ENCODE assay signal across 20 cellular contexts in the genomic region with DNA sequence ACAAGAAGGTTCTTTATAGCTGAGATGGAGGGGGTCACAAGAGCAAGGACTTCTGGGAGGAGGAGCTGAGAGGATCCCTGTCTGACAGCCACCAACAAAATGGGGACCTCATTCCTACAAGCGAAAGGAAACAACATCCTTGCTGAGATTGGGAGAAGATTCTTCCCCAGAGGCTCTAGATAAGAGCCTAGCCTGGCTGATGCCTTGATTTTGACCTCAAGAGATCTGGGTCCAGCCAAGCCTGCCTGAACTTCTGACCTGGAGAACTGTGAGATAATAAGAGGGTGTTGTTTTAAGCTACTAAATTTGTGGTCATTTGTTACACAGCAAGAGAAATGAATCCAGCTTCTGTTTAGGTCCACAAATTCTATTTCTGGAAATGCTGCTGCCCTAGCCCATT.
DNase-seq lines count a peak whose midpoint lies in the region; ATAC-seq and TF ChIP-seq lines count a peak whose summit lies in the region.
"Had no signal": no experiment of that assay in that cellular context is flagged by ENCODE, and none has a peak within 500 bp of the region (broad histone marks: within the 10 kb centered on the region; RNA-seq: fewer than 3 reads in every experiment).

No MANE protein-coding gene starts in this region.

- no peaks in the 10 kb centered on the region for H3K4me1 ChIP-seq in CD4-positive, CD25-positive, alpha-beta regulatory T cell (ENCODE audit: control insufficient read depth, insufficient read depth, low read length, poor library complexity, severe bottlenecking)
- H3K4me1 ChIP-seq in body of pancreas (peaks cover 20% of the 10 kb centered on the region), heart left ventricle (peaks cover 0 to 45% (median 37%) of the 10 kb centered on the region in 12 donors), endodermal cell (ENCODE audit: control insufficient read depth, insufficient read depth, low read length) (no peaks in the 10 kb centered on the region)

- H3K4me1 Mint-ChIP-seq in CD4-positive, CD25-positive, alpha-beta regulatory T cell = peaks cover 0 to 4% (median 2%) of the 10 kb centered on the region in 4 donors
- no peaks in the 10 kb centered on the region for H3K4me1 Mint-ChIP-seq in endodermal cell
- H3K4me1 Mint-ChIP-seq: naive B cell had no signal

- no peaks in the 10 kb centered on the region for H3K9me3 Mint-ChIP-seq in CD4-positive, CD25-positive, alpha-beta regulatory T cell
- no peaks in the 10 kb centered on the region for H3K9me3 Mint-ChIP-seq in endodermal cell
- H3K9me3 Mint-ChIP-seq: activated T-cell treated with anti-CD3 and anti-CD28 coated beads, Interleukin-2, amount 50 U/mL, for 4 hours; CD4-positive, alpha-beta T cell; naive B cell had no signal

- no peak for TF ChIP-seq CTCF in body of pancreas (IDR thresholded peaks at IDR 0.05)
- TF ChIP-seq CTCF in heart left ventricle (IDR thresholded peaks at IDR 0.05) = no peak
- no peak for TF ChIP-seq CTCF in endodermal cell (conservative IDR thresholded peaks at IDR 0.05)

- no peak overlapping the region for H3K27ac ChIP-seq in CD4-positive, CD25-positive, alpha-beta regulatory T cell (ENCODE audit: insufficient read depth, low read length, poor library complexity, severe bottlenecking)
- H3K27ac ChIP-seq in body of pancreas = peak overlapping the region in 3 of 4 donors; percentile 51 to 77 (median 57)
- peak overlapping the region in 11 of 12 donors; percentile 8 to 80 (median 45) for H3K27ac ChIP-seq in heart left ventricle
- H3K27ac ChIP-seq in endodermal cell (ENCODE audit: low read depth, low read length) = no peak overlapping the region
- H3K27ac ChIP-seq: brain microvascular endothelial cell had no signal

- peak overlapping the region; percentile 15 to 41 (median 25) for H3K27ac Mint-ChIP-seq in CD4-positive, CD25-positive, alpha-beta regulatory T cell
- H3K27ac Mint-ChIP-seq in endodermal cell = no peak overlapping the region
- H3K27ac Mint-ChIP-seq: CD4-positive, alpha-beta T cell had no signal

- H3K27me3 Mint-ChIP-seq in CD4-positive, CD25-positive, alpha-beta regulatory T cell = no peaks in the 10 kb centered on the region
- H3K27me3 Mint-ChIP-seq in endodermal cell (ENCODE audit: insufficient read depth) = no peaks in the 10 kb centered on the region
- H3K27me3 Mint-ChIP-seq: CD4-positive, alpha-beta T cell; naive B cell had no signal

- TF ChIP-seq POLR2A in body of pancreas (IDR thresholded peaks at IDR 0.05) (no peak), heart left ventricle (IDR thresholded peaks at IDR 0.05) (no peak)

- H3K9me3 ChIP-seq in CD4-positive, CD25-positive, alpha-beta regulatory T cell (ENCODE audit: control insufficient read depth in 2 of 2, low read length in 2 of 2) = no peaks in the 10 kb centered on the region
- H3K9me3 ChIP-seq in body of pancreas = no peaks in the 10 kb centered on the region
- H3K9me3 ChIP-seq in heart left ventricle = no peaks in the 10 kb centered on the region
- no peaks in the 10 kb centered on the region for H3K9me3 ChIP-seq in endodermal cell (ENCODE audit: control insufficient read depth, low read length)

- H3K4me3 ChIP-seq in CD4-positive, CD25-positive, alpha-beta regulatory T cell (ENCODE audit: low read depth, low read length) = no peak overlapping the region
- no peak overlapping the region for H3K4me3 ChIP-seq in body of pancreas
- H3K4me3 ChIP-seq in heart left ventricle = no peak overlapping the region
- no peak overlapping the region for H3K4me3 ChIP-seq in endodermal cell (ENCODE audit: low read length)
- H3K4me3 ChIP-seq: lung, SK-N-MC had no signal

- no peak overlapping the region for H3K4me3 Mint-ChIP-seq in CD4-positive, CD25-positive, alpha-beta regulatory T cell
- H3K4me3 Mint-ChIP-seq in endodermal cell = no peak overlapping the region
- H3K4me3 Mint-ChIP-seq: activated T-cell treated with anti-CD3 and anti-CD28 coated beads, Interleukin-2, amount 50 U/mL, for 4 hours; CD4-positive, alpha-beta T cell; naive B cell had no signal

- H3K9ac ChIP-seq in endodermal cell (ENCODE audit: extremely low read depth, low read length, poor library complexity, severe bottlenecking) = no peak overlapping the region

- H3K27me3 ChIP-seq in CD4-positive, CD25-positive, alpha-beta regulatory T cell (ENCODE audit: control insufficient read depth, insufficient read depth, low read length) = no peaks in the 10 kb centered on the region
- H3K27me3 ChIP-seq in body of pancreas = no peaks in the 10 kb centered on the region
- H3K27me3 ChIP-seq in heart left ventricle = no peaks in the 10 kb centered on the region
- no peaks in the 10 kb centered on the region for H3K27me3 ChIP-seq in endodermal cell (ENCODE audit: control insufficient read depth, insufficient read depth, low read length, poor library complexity, severe bottlenecking)
- H3K27me3 ChIP-seq: brain microvascular endothelial cell had no signal

- no peak for DNase-seq in CD4-positive, CD25-positive, alpha-beta regulatory T cell
- DNase-seq in body of pancreas (no peak), heart left ventricle (no peak), sciatic nerve (ENCODE audit: low spot score) (no peak), anterior cingulate cortex (lab: John Stamatoyannopoulos, UW) (no peak), HCEC 1CT (no peak), endodermal cell (no peak)
- DNase-seq: ACHN; activated naive CD4-positive, alpha-beta T cell treated with anti-CD3 and anti-CD28 coated beads, Interleukin-2, amount 50 U/mL, for 16 hours; activated T-cell treated with anti-CD3 and anti-CD28 coated beads, Interleukin-2, amount 50 U/mL, for 4 hours; brain microvascular endothelial cell; CD4-positive, alpha-beta T cell; naive B cell; NCI-H187 treated with DMSO at 0.1 percent for 48 hours; NCI-H345; stimulated activated CD4-positive, alpha-beta T cell treated with anti-CD3 and anti-CD28 coated beads, Interleukin-4, amount 100 ng/mL, for 4 hours had no signal

- 88 to 100% methylated on average over 1 of the region's 1 CpG for WGBS in body of pancreas, 2 donors
- WGBS in heart left ventricle, 4 donors = 46 to 82% (median 66%) methylated on average over 1 of the region's 1 CpG
- 89 to 100% methylated on average over 1 of the region's 1 CpG for WGBS in endodermal cell (ENCODE audit: insufficient coverage in 1 of 2, insufficient read length in 1 of 2), 2 experiments

- no peak for ATAC-seq in CD4-positive, CD25-positive, alpha-beta regulatory T cell (ENCODE audit: low read depth in 2 of 2)
- ATAC-seq in body of pancreas (no peak), heart left ventricle (no peak), sciatic nerve (peak; percentile 67), HG03196 (IDR thresholded peaks at IDR 0.05; ENCODE audit: unreplicated experiment) (no peak)
- ATAC-seq: activated T-cell treated with anti-CD3 and anti-CD28 coated beads, Interleukin-2, amount 50 U/mL, for 4 hours; Panc1 had no signal

- peaks cover 41% of the 10 kb centered on the region for H3K36me3 Mint-ChIP-seq in CD4-positive, CD25-positive, alpha-beta regulatory T cell
- peaks cover 58% of the 10 kb centered on the region for H3K36me3 Mint-ChIP-seq in endodermal cell (ENCODE audit: low read depth)

- H3K36me3 ChIP-seq in CD4-positive, CD25-positive, alpha-beta regulatory T cell (ENCODE audit: control insufficient read depth, insufficient read depth, low read length) = peaks cover 19% of the 10 kb centered on the region
- H3K36me3 ChIP-seq in body of pancreas (replicated peaks in 1 of 2; ENCODE audit: insufficient read depth in 1 of 2, low read depth in 2 of 2) = peaks cover 0 to 4% of the 10 kb centered on the region in 2 donors
- H3K36me3 ChIP-seq in heart left ventricle = peaks cover 0 to 92% (median 55%) of the 10 kb centered on the region in 9 donors
- peaks cover 52% of the 10 kb centered on the region for H3K36me3 ChIP-seq in endodermal cell (ENCODE audit: control insufficient read depth, insufficient read depth, low read length)

- intact Hi-C loops in body of pancreas (cut with DNase I) (no loop called here), heart left ventricle (cut with DNase I) (loop anchor here in 5 of 10 donors (2.0 to 10.0 kb wide), 4 partner anchors 90 to 260 kb away; no protein-coding TSS in a partner anchor), sciatic nerve (cut with DNase I) (no loop called here)

Comparison
In these comparisons a context has a peak if more than half of its experiments do, and no peak if none do; other contexts are left out.
1. H3K27ac ChIP-seq: peak in body of pancreas (3 of 4) and heart left ventricle (11 of 12); none in CD4-positive, CD25-positive, alpha-beta regulatory T cell (single experiment) and endodermal cell (single experiment).